9 cellular contexts compared by ENCODE assay signal in the genomic region with DNA sequence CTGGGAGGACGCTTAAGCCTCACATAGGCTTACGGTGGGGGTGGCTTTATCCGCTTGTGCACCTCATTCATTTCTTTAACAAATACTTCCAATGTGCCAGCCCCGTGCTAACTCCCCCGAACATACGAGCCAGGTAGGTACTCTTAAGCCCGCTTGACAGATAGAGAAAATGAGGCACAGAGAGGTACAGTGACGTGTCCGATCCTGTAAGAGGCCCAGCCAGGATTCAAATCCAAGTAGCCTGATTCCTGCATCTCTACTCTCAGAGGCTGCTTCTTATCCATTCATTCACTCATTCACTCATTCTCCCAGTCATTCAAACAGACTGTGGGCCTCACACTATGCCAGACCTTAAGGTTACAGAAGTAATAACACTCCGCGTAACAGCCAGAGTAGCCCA. TPM values are rescaled to one million over a fixed set of nuclear protein-coding genes. Genes with fewer than 3 reads are reported as not detected.
DNase-seq lines count a peak whose midpoint lies in the region; ATAC-seq, FAIRE-seq and TF ChIP-seq lines count a peak whose summit lies in the region.
"Had no signal": no experiment of that assay in that cellular context is flagged by ENCODE, and none has a peak within 500 bp of the region (broad histone marks: within the 10 kb centered on the region; RNA-seq: fewer than 3 reads in every experiment).

No MANE protein-coding gene starts in this region.

- DNase-seq in AG04450 (ENCODE audit: low read depth, low spot score) = no peak
- DNase-seq in IMR-90 = no peak
- no peak for DNase-seq in bronchial epithelial cell (ENCODE audit: low read depth)
- DNase-seq in activated CD4-positive, CD25-positive, alpha-beta regulatory T cell (lab: John Stamatoyannopoulos, UW) = no peak
- DNase-seq in NCI-H446 treated with DMSO at 0.1 percent for 48 hours (lab: John Stamatoyannopoulos, UW) = no peak

- H3K4me3 ChIP-seq in AG04450 (ENCODE audit: low read depth, low read length) = peak overlapping the region; percentile 77
- peak overlapping the region; percentile 64 for H3K4me3 ChIP-seq in IMR-90 (ENCODE audit: insufficient read depth, low read depth, low read length)
- H3K4me3 ChIP-seq in bronchial epithelial cell (ENCODE audit: low read depth, low read length) = peak overlapping the region; percentile 51
- H3K4me3 ChIP-seq in mucosa of rectum (ENCODE audit: low read length in 2 of 2) = peak overlapping the region; percentile 81 to 89

- peak overlapping the region; percentile 31 for H2AK9ac ChIP-seq in IMR-90 (replicated peaks; ENCODE audit: low read depth, low read length, poor library complexity)

- H3K79me1 ChIP-seq in IMR-90 (ENCODE audit: low read depth in 1 of 2, low read length in 2 of 2) = peaks cover 0 to 7% of the 10 kb centered on the region in 2 experiments; a peak in 1 of 4 replicates

- POLR2A ChIA-PET in AG04450 (lab: Yijun Ruan, JAX) (no interaction called here), IMR-90 (lab: Charles Lee; ENCODE audit: unreplicated experiment) (no interaction called here)

- no peak for TF ChIP-seq RAD21 in IMR-90 (IDR thresholded peaks at IDR 0.05; ENCODE audit: low read length)

- TF ChIP-seq CTCF in AG04450 (IDR thresholded peaks at IDR 0.05; ENCODE audit: low read depth, low read length) (no peak), IMR-90 (conservative IDR thresholded peaks at IDR 0.05; ENCODE audit: low read depth, low read length) (no peak), bronchial epithelial cell (IDR thresholded peaks at IDR 0.05; ENCODE audit: insufficient read depth, low read length, severe bottlenecking) (no peak)

- no peaks in the 10 kb centered on the region; the same call in 1 of the 2 replicates for H3K9me3 ChIP-seq in AG04450 (ENCODE audit: control insufficient read depth, insufficient read depth, low read length)
- H3K9me3 ChIP-seq in IMR-90 (ENCODE audit: control insufficient read depth, insufficient read depth, low read length) = no peaks in the 10 kb centered on the region
- no peaks in the 10 kb centered on the region for H3K9me3 ChIP-seq in mucosa of rectum (ENCODE audit: control insufficient read depth in 2 of 2, low read length in 2 of 2)

- peak overlapping the region; percentile 86 for H3K4me2 ChIP-seq in IMR-90 (ENCODE audit: low read depth, low read length)

- 0 out of 2 replicates have a peak, but pooled peaks cover 3% of the 10 kb centered on the region for H3K9me1 ChIP-seq in IMR-90 (ENCODE audit: insufficient read depth, low read length)

- no peak for TF ChIP-seq POLR2A in IMR-90 (IDR thresholded peaks at IDR 0.05; ENCODE audit: low read depth, low read length)

- H2AFZ ChIP-seq in IMR-90 (replicated peaks; ENCODE audit: low read length, poor library complexity) = peak overlapping the region; percentile 99

- H3K27me3 ChIP-seq in AG04450 (ENCODE audit: control insufficient read depth, insufficient read depth, low read length) (peaks cover 2% of the 10 kb centered on the region), IMR-90 (ENCODE audit: control insufficient read depth, insufficient read depth, low read length) (no peaks in the 10 kb centered on the region), bronchial epithelial cell (ENCODE audit: control insufficient read depth, insufficient read depth, low read length) (no peaks in the 10 kb centered on the region), mucosa of rectum (ENCODE audit: control insufficient read depth in 2 of 2, insufficient read depth in 2 of 2, low read length in 2 of 2) (no peaks in the 10 kb centered on the region)

- ATAC-seq in IMR-90 (ENCODE audit: low read depth) (peak; percentile 4), HG02588 (IDR thresholded peaks at IDR 0.05; ENCODE audit: unreplicated experiment) (no peak), GM18517 (IDR thresholded peaks at IDR 0.05; ENCODE audit: unreplicated experiment) (no peak)

- peak overlapping the region; percentile 66; the same call in 1 of the 2 replicates for H3K14ac ChIP-seq in IMR-90 (replicated peaks; ENCODE audit: low read depth, low read length)

- no CpG with 5 or more reads among the region's 11 CpGs for WGBS in IMR-90 (ENCODE audit: extremely low coverage in 2 of 2, insufficient read length in 1 of 2), 2 experiments

- no peak overlapping the region; the same call in 1 of the 2 replicates for H4K91ac ChIP-seq in IMR-90 (ENCODE audit: insufficient read depth, low read depth, low read length)

- H3K4me1 ChIP-seq in IMR-90 (ENCODE audit: control insufficient read depth, insufficient read depth, low read length) (peaks cover 2% of the 10 kb centered on the region), mucosa of rectum (ENCODE audit: control insufficient read depth in 2 of 2, insufficient read depth in 2 of 2, low read length in 2 of 2) (peaks cover 13 to 16% of the 10 kb centered on the region in 2 donors)

- FAIRE-seq in bronchial epithelial cell (lab: Jason Lieb, UNC) = no peak
- FAIRE-seq: colon had no signal

- peak overlapping the region; percentile 39 to 53; a peak in 2 of 4 replicates for H4K8ac ChIP-seq in IMR-90 (ENCODE audit: low read depth in 2 of 2, low read length in 2 of 2)

- intact Hi-C loops in IMR-90 (cut with micrococcal nuclease) = no loop called here

- BruUV-seq in IMR-90 (replicated peaks; lab: Mats Ljungman, UMichigan) = no TSS peak

- H3K18ac ChIP-seq in IMR-90 (ENCODE audit: low read depth, low read length) = no peak overlapping the region

- no peak overlapping the region for H2BK15ac ChIP-seq in IMR-90 (ENCODE audit: low read depth, low read length)

- H3K9ac ChIP-seq in IMR-90 (ENCODE audit: low read depth, low read length) (peak overlapping the region; percentile 60), mucosa of rectum (ENCODE audit: low read depth in 1 of 2, low read length in 2 of 2) (peak overlapping the region; percentile 77 to 85)

- H4K20me1 ChIP-seq in IMR-90 (ENCODE audit: insufficient read depth, low read length) = no peaks in the 10 kb centered on the region

- H3K56ac ChIP-seq in IMR-90 (ENCODE audit: extremely low read depth, insufficient read depth, low read length) = peak overlapping the region; percentile 69

- H3K27ac ChIP-seq in AG04450 (ENCODE audit: low read depth, low read length) (no peak overlapping the region), IMR-90 (ENCODE audit: insufficient read depth, low read length) (no peak overlapping the region; the same call in 1 of the 2 replicates), mucosa of rectum (ENCODE audit: low read depth in 2 of 2, low read length in 2 of 2) (peak overlapping the region; percentile 68 to 79)

- no peak overlapping the region for H2BK20ac ChIP-seq in IMR-90 (ENCODE audit: low read depth, low read length)

- H2AK5ac ChIP-seq in IMR-90 (ENCODE audit: low read depth, low read length) = no peak overlapping the region

- no peak overlapping the region for H3K4ac ChIP-seq in IMR-90 (ENCODE audit: low read depth, low read length)

- CTCF ChIA-PET in AG04450 (lab: Charles Lee) (no interaction called here), IMR-90 (lab: Yijun Ruan, JAX) (no interaction called here)

- H2BK120ac ChIP-seq in IMR-90 (ENCODE audit: low read depth, low read length) = no peak overlapping the region

- H2BK5ac ChIP-seq in IMR-90 (ENCODE audit: low read depth, low read length, poor library complexity, severe bottlenecking) = no peak overlapping the region

- H3K36me3 ChIP-seq in IMR-90 (ENCODE audit: control insufficient read depth, insufficient read depth, low read length) (no peaks in the 10 kb centered on the region), bronchial epithelial cell (ENCODE audit: control insufficient read depth, insufficient read depth, low read length) (no peaks in the 10 kb centered on the region), mucosa of rectum (ENCODE audit: control insufficient read depth in 2 of 2, insufficient read depth in 2 of 2, low read length in 2 of 2) (peaks cover 0 to 4% of the 10 kb centered on the region in 2 donors)

- H3K23ac ChIP-seq in IMR-90 (ENCODE audit: low read depth, low read length) = no peak overlapping the region; the same call in 1 of the 2 replicates

- in situ Hi-C loops in IMR-90 (cut with MboI; ENCODE audit: low sequenced_read_pairs) = no loop called here

- dilution Hi-C loops in IMR-90 (cut with HindIII; ENCODE audit: low sequenced_read_pairs, unreplicated experiment) = no loop called here

- H4K5ac ChIP-seq in IMR-90 (ENCODE audit: low read depth, low read length) = no peak overlapping the region

TF ChIP-seq in IMR-90, 13 proteins besides CTCF, POLR2A, EP300 and RAD21 (continues in another document):
- TF ChIP-seq, protein P1, sequence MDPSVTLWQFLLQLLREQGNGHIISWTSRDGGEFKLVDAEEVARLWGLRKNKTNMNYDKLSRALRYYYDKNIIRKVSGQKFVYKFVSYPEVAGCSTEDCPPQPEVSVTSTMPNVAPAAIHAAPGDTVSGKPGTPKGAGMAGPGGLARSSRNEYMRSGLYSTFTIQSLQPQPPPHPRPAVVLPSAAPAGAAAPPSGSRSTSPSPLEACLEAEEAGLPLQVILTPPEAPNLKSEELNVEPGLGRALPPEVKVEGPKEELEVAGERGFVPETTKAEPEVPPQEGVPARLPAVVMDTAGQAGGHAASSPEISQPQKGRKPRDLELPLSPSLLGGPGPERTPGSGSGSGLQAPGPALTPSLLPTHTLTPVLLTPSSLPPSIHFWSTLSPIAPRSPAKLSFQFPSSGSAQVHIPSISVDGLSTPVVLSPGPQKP (IDR thresholded peaks at IDR 0.05; ENCODE audit: borderline replicate concordance, low read depth, low read length) = no peak
- no peak for TF ChIP-seq SMC3 (IDR thresholded peaks at IDR 0.05; ENCODE audit: low read depth, low read length)

RNA-seq across cellular contexts. Expression of gene OAS3, which starts 0.5 kb away (rescaled TPM):
- 8.5 and 9.3 TPM in 2 replicates for polyA plus RNA-seq in AG04450 (2011; rRNA removed)
- polyA minus RNA-seq in AG04450 (2011; rRNA and poly(A)+ RNA removed) = 12.3 and 17.7 TPM in 2 replicates
- 4.1 and 4.4 TPM in 2 replicates for total RNA-seq in IMR-90 (2012; rRNA removed)
- 6.9 and 7.8 TPM in 2 replicates for polyA plus RNA-seq in IMR-90 (2012; rRNA removed)
- polyA plus RNA-seq in IMR-90 (2012; cell fraction: cytosol; rRNA removed) = 3.8 and 4.8 TPM in 2 replicates
- polyA plus RNA-seq in IMR-90 (2012; cell fraction: nucleus; rRNA removed; ENCODE audit: low replicate concordance) = 8.1 and 9.3 TPM in 2 replicates
- 1.3 TPM in 2 replicates for total RNA-seq in bronchial epithelial cell

RNA-seq across cellular contexts. Expression of gene OAS1, which starts 32.0 kb away (rescaled TPM):
- polyA plus RNA-seq in AG04450 (2011; rRNA removed) = 0.19 and 0.50 TPM in 2 replicates
- polyA minus RNA-seq in AG04450 (2011; rRNA and poly(A)+ RNA removed) = not detected in 2 replicates
- not detected in 2 replicates for total RNA-seq in IMR-90 (2012; rRNA removed)
- not detected in 2 replicates for polyA plus RNA-seq in IMR-90 (2012; rRNA removed)
- 0.11 TPM in 1 of 2 replicates, not detected in the other for polyA plus RNA-seq in IMR-90 (2012; cell fraction: cytosol; rRNA removed)
- polyA plus RNA-seq in IMR-90 (2012; cell fraction: nucleus; rRNA removed; ENCODE audit: low replicate concordance) = 0.03 TPM in 1 of 2 replicates, not detected in the other
- 1.3 and 4.9 TPM in 2 replicates for total RNA-seq in bronchial epithelial cell

RNA-seq across cellular contexts. Expression of gene OAS2, which starts 39.6 kb away (rescaled TPM):
- polyA plus RNA-seq in AG04450 (2011; rRNA removed) = 0.12 and 0.21 TPM in 2 replicates
- polyA minus RNA-seq in AG04450 (2011; rRNA and poly(A)+ RNA removed) = 0.09 and 0.30 TPM in 2 replicates
- under 0.01 TPM in 1 of 2 replicates, not detected in the other for total RNA-seq in IMR-90 (2012; rRNA removed)
- polyA plus RNA-seq in IMR-90 (2012; rRNA removed) = not detected in 2 replicates
- not detected in 2 replicates for polyA plus RNA-seq in IMR-90 (2012; cell fraction: cytosol; rRNA removed)
- polyA plus RNA-seq in IMR-90 (2012; cell fraction: nucleus; rRNA removed; ENCODE audit: low replicate concordance) = 0.07 TPM in 1 of 2 replicates, not detected in the other
- total RNA-seq in bronchial epithelial cell = 0.64 and 0.79 TPM in 2 replicates

Comparison
In these comparisons a context has a peak if more than half of its experiments do, and no peak if none do; other contexts are left out.
1. H3K27ac ChIP-seq: peak in mucosa of rectum (2 of 2); none in AG04450 (single experiment) and IMR-90 (single experiment).
2. Peak in every context shown above with its lines, with median percentiles within 50 percentile points of each other: H3K4me3 ChIP-seq.